ENCODE assay signal across 19 cellular contexts in the genomic region with DNA sequence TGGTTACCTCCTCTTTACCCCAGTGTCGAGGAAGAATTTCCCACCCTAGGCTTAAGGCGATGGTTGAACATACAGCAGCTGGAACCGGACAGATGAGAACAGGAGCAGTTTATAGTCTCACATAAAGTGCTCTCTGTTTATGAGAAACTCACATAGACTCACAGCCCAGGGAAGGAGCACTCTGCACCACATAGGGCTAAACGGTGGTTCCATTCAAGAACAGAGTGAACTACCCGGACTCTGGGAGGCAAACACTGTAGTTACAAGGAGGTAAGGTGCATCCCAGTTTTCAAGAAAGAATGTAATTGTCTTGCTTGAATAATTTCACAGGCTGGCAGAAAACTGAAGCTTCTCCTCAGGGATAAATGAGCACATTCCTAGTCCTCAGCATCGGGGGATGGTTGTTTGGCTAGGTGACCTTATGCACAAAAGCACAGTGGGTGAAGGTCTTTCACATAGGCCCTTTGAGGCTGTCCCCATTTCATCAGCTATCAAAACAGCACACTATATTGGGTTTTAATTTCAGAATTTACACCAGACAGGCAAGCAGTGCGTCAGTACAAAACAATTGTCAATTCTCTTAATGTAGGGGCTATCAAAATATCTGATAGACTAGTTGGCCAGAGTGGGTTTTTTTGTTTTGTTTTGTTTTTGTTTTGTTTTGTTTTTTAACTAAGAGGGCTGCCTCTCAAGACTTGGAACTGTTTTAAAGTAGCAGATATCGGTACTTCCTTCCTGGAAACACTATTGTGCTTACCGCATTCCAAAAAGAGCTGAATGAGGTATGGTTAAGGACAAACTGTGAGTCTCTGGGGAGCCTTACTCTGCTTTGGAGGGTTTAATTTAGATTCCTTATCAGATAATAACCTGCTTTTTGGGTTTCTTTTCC.
A peak's percentile ranks its signal among the peaks of the same experiment; 100 is the strongest.
DNase-seq lines count a peak whose midpoint lies in the region; ATAC-seq and TF ChIP-seq lines count a peak whose summit lies in the region.
"Had no signal": no experiment of that assay in that cellular context is flagged by ENCODE, and none has a peak within 500 bp of the region (broad histone marks: within the 10 kb centered on the region; RNA-seq: fewer than 3 reads in every experiment).

No MANE protein-coding gene starts in this region.

- H3K9ac ChIP-seq in HUES64 (ENCODE audit: low read depth, low read length) = no peak overlapping the region; the same call in 1 of the 2 replicates
- H3K9ac ChIP-seq: SK-N-SH had no signal

- H3K27ac ChIP-seq in HUES64 (ENCODE audit: low read depth, low read length) = peak overlapping the region; percentile 47
- peak overlapping the region; percentile 23 for H3K27ac ChIP-seq in mesodermal cell (ENCODE audit: low read depth, low read length, severe bottlenecking)

- peaks cover 9% of the 10 kb centered on the region for H3K4me1 Mint-ChIP-seq in endothelial cell (ENCODE audit: unreplicated experiment)
- no peaks in the 10 kb centered on the region for H3K4me1 Mint-ChIP-seq in activated CD4-positive, alpha-beta memory T cell treated with anti-CD3 and anti-CD28 coated beads for 36 hours (ENCODE audit: low read depth)
- H3K4me1 Mint-ChIP-seq in activated CD4-positive, alpha-beta memory T cell treated with anti-CD3 and anti-CD28 coated beads, Interleukin-2, amount 10 ng/mL, durations not matched to agents 7 days and 5 days = no peaks in the 10 kb centered on the region
- H3K4me1 Mint-ChIP-seq: B cell; CD4-positive, alpha-beta memory T cell had no signal

- no peaks in the 10 kb centered on the region for H3K27me3 ChIP-seq in HUES64 (ENCODE audit: insufficient read depth, low read length)

- H3K36me3 ChIP-seq in HUES64 (ENCODE audit: insufficient read depth, low read length) = no peaks in the 10 kb centered on the region
- H3K36me3 ChIP-seq in mesodermal cell (ENCODE audit: control insufficient read depth, insufficient read depth, low read length) = no peaks in the 10 kb centered on the region

- H3K9me3 ChIP-seq in HUES64 (ENCODE audit: insufficient read depth, low read depth, low read length) (no peaks in the 10 kb centered on the region), mesodermal cell (ENCODE audit: control insufficient read depth, low read length) (no peaks in the 10 kb centered on the region)
- H3K9me3 ChIP-seq: SK-N-SH had no signal

- TF ChIP-seq CTCF in endothelial cell (IDR thresholded peaks at IDR 0.05; ENCODE audit: unreplicated experiment) = no peak

- DNase-seq in endothelial cell (ENCODE audit: low spot score) (no peak), NCI-H526 (lab: John Stamatoyannopoulos, UW) (no peak)
- DNase-seq in activated CD4-positive, alpha-beta memory T cell treated with anti-CD3 and anti-CD28 coated beads for 36 hours = no peak
- no peak for DNase-seq in activated CD4-positive, alpha-beta memory T cell treated with anti-CD3 and anti-CD28 coated beads, Interleukin-2, amount 10 ng/mL, durations not matched to agents 7 days and 5 days
- DNase-seq: Calu3; CD4-positive, alpha-beta memory T cell; Karpas-422; MM.1S; NCI-H1092 treated with DMSO at 0.1 percent for 48 hours; NCI-H2107; NCI-H345; NCI-H526 treated with DMSO at 0.1 percent for 48 hours; Right ventricle myocardium superior; SK-N-SH had no signal

- CTCF ChIA-PET in activated CD4-positive, alpha-beta memory T cell treated with anti-CD3 and anti-CD28 coated beads for 36 hours (lab: Charles Lee) = no interaction called here
- CTCF ChIA-PET in activated CD4-positive, alpha-beta memory T cell treated with anti-CD3 and anti-CD28 coated beads, Interleukin-2, amount 10 ng/mL, durations not matched to agents 7 days and 5 days (lab: Charles Lee) = no interaction called here

- H3K4me3 ChIP-seq in HUES64 (ENCODE audit: low read length) (peak overlapping the region; percentile 1; the same call in 1 of the 2 replicates), mesodermal cell (ENCODE audit: extremely low read depth, insufficient read depth, low read length, poor library complexity, severe bottlenecking) (no peak overlapping the region)

- WGBS in HUES64 = 85% methylated on average over 8 of the region's 9 CpGs
- WGBS in mesodermal cell (ENCODE audit: insufficient coverage in 2 of 2), 2 experiments = 49 to 82% methylated on average over 2 to 3 of the region's 9 CpGs

- H3K4me1 ChIP-seq in HUES64 (ENCODE audit: insufficient read depth, low read length) (peaks cover 54% of the 10 kb centered on the region), mesodermal cell (ENCODE audit: control insufficient read depth, insufficient read depth, low read length, poor library complexity, severe bottlenecking) (no peaks in the 10 kb centered on the region)

- no peak overlapping the region for H3K4me3 Mint-ChIP-seq in endothelial cell (ENCODE audit: unreplicated experiment)
- no peak overlapping the region for H3K4me3 Mint-ChIP-seq in activated CD4-positive, alpha-beta memory T cell treated with anti-CD3 and anti-CD28 coated beads for 36 hours
- no peak overlapping the region for H3K4me3 Mint-ChIP-seq in activated CD4-positive, alpha-beta memory T cell treated with anti-CD3 and anti-CD28 coated beads, Interleukin-2, amount 10 ng/mL, durations not matched to agents 7 days and 5 days
- H3K4me3 Mint-ChIP-seq: B cell; CD4-positive, alpha-beta memory T cell had no signal

- no peaks in the 10 kb centered on the region for H3K36me3 Mint-ChIP-seq in endothelial cell (ENCODE audit: low read depth, unreplicated experiment)
- no peaks in the 10 kb centered on the region for H3K36me3 Mint-ChIP-seq in activated CD4-positive, alpha-beta memory T cell treated with anti-CD3 and anti-CD28 coated beads for 36 hours
- no peaks in the 10 kb centered on the region for H3K36me3 Mint-ChIP-seq in activated CD4-positive, alpha-beta memory T cell treated with anti-CD3 and anti-CD28 coated beads, Interleukin-2, amount 10 ng/mL, durations not matched to agents 7 days and 5 days (ENCODE audit: low read depth)
- H3K36me3 Mint-ChIP-seq: CD4-positive, alpha-beta memory T cell had no signal

- H3K9me3 Mint-ChIP-seq in endothelial cell (ENCODE audit: unreplicated experiment) = no peaks in the 10 kb centered on the region
- H3K9me3 Mint-ChIP-seq in activated CD4-positive, alpha-beta memory T cell treated with anti-CD3 and anti-CD28 coated beads for 36 hours = peaks cover 34% of the 10 kb centered on the region
- H3K9me3 Mint-ChIP-seq in activated CD4-positive, alpha-beta memory T cell treated with anti-CD3 and anti-CD28 coated beads, Interleukin-2, amount 10 ng/mL, durations not matched to agents 7 days and 5 days = peaks cover 8% of the 10 kb centered on the region

- no peak for ATAC-seq in HG03095 (IDR thresholded peaks at IDR 0.05; ENCODE audit: unreplicated experiment)
- ATAC-seq: HCT116 had no signal

- POLR2A ChIA-PET in activated CD4-positive, alpha-beta memory T cell treated with anti-CD3 and anti-CD28 coated beads for 36 hours (lab: Charles Lee) = no interaction called here
- POLR2A ChIA-PET in activated CD4-positive, alpha-beta memory T cell treated with anti-CD3 and anti-CD28 coated beads, Interleukin-2, amount 10 ng/mL, durations not matched to agents 7 days and 5 days (lab: Charles Lee) = no interaction called here

- intact Hi-C loops in activated CD4-positive, alpha-beta memory T cell treated with anti-CD3 and anti-CD28 coated beads for 36 hours (cut with micrococcal nuclease) = no loop called here

- H3K27me3 Mint-ChIP-seq in endothelial cell (ENCODE audit: unreplicated experiment) = peaks cover 2% of the 10 kb centered on the region
- H3K27me3 Mint-ChIP-seq in activated CD4-positive, alpha-beta memory T cell treated with anti-CD3 and anti-CD28 coated beads for 36 hours = no peaks in the 10 kb centered on the region
- H3K27me3 Mint-ChIP-seq in activated CD4-positive, alpha-beta memory T cell treated with anti-CD3 and anti-CD28 coated beads, Interleukin-2, amount 10 ng/mL, durations not matched to agents 7 days and 5 days = no peaks in the 10 kb centered on the region
- H3K27me3 Mint-ChIP-seq: B cell; CD4-positive, alpha-beta memory T cell had no signal

- H3K27ac Mint-ChIP-seq in endothelial cell (ENCODE audit: unreplicated experiment) = peak overlapping the region; percentile 95
- no peak overlapping the region for H3K27ac Mint-ChIP-seq in activated CD4-positive, alpha-beta memory T cell treated with anti-CD3 and anti-CD28 coated beads for 36 hours
- no peak overlapping the region for H3K27ac Mint-ChIP-seq in activated CD4-positive, alpha-beta memory T cell treated with anti-CD3 and anti-CD28 coated beads, Interleukin-2, amount 10 ng/mL, durations not matched to agents 7 days and 5 days
- H3K27ac Mint-ChIP-seq: B cell; CD4-positive, alpha-beta memory T cell had no signal
